In genomic region chr10:79082035-79082373, GRCh38 we compare ENCODE assay signal across 14 cellular contexts. TPM values are rescaled to one million over a fixed set of nuclear protein-coding genes. Genes with fewer than 3 reads are reported as not detected.
A peak's percentile ranks its signal among the peaks of the same experiment; 100 is the strongest.
DNase-seq lines count a peak whose midpoint lies in the region; ATAC-seq and TF ChIP-seq lines count a peak whose summit lies in the region.
"Had no signal": no experiment of that assay in that cellular context is flagged by ENCODE, and none has a peak within 500 bp of the region (broad histone marks: within the 10 kb centered on the region; RNA-seq: fewer than 3 reads in every experiment).

No MANE protein-coding gene starts in this region.

- TF ChIP-seq CTCF in endodermal cell (conservative IDR thresholded peaks at IDR 0.05) (no peak), osteoblast (IDR thresholded peaks at IDR 0.05; ENCODE audit: extremely low read depth, low read depth, low read length) (no peak), upper lobe of right lung (IDR thresholded peaks at IDR 0.05) (no peak), testis (IDR thresholded peaks at IDR 0.05) (no peak)

- H3K4me1 ChIP-seq in endodermal cell (ENCODE audit: control insufficient read depth, insufficient read depth, low read length), result peaks cover 23% of the 10 kb centered on the region
- H3K4me1 ChIP-seq in osteoblast (ENCODE audit: insufficient read depth, low read length), result peaks cover 70% of the 10 kb centered on the region
- H3K4me1 ChIP-seq in upper lobe of right lung, result peaks cover 98% of the 10 kb centered on the region
- peaks cover 42% of the 10 kb centered on the region for H3K4me1 ChIP-seq in testis

- no peak overlapping the region for H3K27ac ChIP-seq in endodermal cell (ENCODE audit: low read depth, low read length)
- peak overlapping the region; percentile 95 for H3K27ac ChIP-seq in osteoblast (ENCODE audit: low read depth, low read length)
- H3K27ac ChIP-seq in upper lobe of right lung, result peak overlapping the region; percentile 77
- H3K27ac ChIP-seq in testis, result no peak overlapping the region

- peaks cover 100% of the 10 kb centered on the region for H3K79me2 ChIP-seq in osteoblast (ENCODE audit: insufficient read depth, low read length)

- H3K27me3 Mint-ChIP-seq in endodermal cell (ENCODE audit: insufficient read depth), result no peaks in the 10 kb centered on the region

- no peak for ATAC-seq in Right ventricle myocardium inferior
- ATAC-seq in upper lobe of right lung, result no peak
- no peak for ATAC-seq in HG03378 (IDR thresholded peaks at IDR 0.05; ENCODE audit: unreplicated experiment)

- no peak for TF ChIP-seq POLR2A in testis (IDR thresholded peaks at IDR 0.05)

- no peak overlapping the region for H3K9ac ChIP-seq in endodermal cell (ENCODE audit: extremely low read depth, low read length, poor library complexity, severe bottlenecking)

- 90 to 95% methylated on average over 6 of the region's 6 CpGs for WGBS in endodermal cell (ENCODE audit: insufficient coverage in 1 of 2, insufficient read length in 1 of 2), 2 experiments
- 87 to 94% methylated on average over 6 of the region's 6 CpGs for WGBS in testis, 2 donors

- no peak overlapping the region for H2AFZ ChIP-seq in osteoblast (ENCODE audit: low read length)

- no peaks in the 10 kb centered on the region for H3K36me3 Mint-ChIP-seq in endodermal cell (ENCODE audit: low read depth)

- H3K4me2 ChIP-seq in osteoblast (ENCODE audit: insufficient read depth, low read length), result peak overlapping the region; percentile 61

- H3K9me3 Mint-ChIP-seq in endodermal cell, result no peaks in the 10 kb centered on the region

- peak; percentile 69 for DNase-seq in Right ventricle myocardium inferior (ENCODE audit: missing footprints)
- DNase-seq in cardiac septum (ENCODE audit: low spot score), result no peak
- DNase-seq in endodermal cell, result no peak
- no peak for DNase-seq in osteoblast (ENCODE audit: insufficient read length, low spot score, missing footprints)
- DNase-seq in upper lobe of right lung, result no peak
- no peak for DNase-seq in testis
- DNase-seq in NCI-H1048 (lab: John Stamatoyannopoulos, UW), result no peak
- DNase-seq: amygdala, cortex of kidney, NCI-H2081, NCI-H526 treated with DMSO at 0.1 percent for 48 hours, OCI-M1, posterior cingulate gyrus had no signal

- intact Hi-C loops in Right ventricle myocardium inferior (cut with DNase I), result no loop called here
- intact Hi-C loops in cardiac septum (cut with DNase I), result no loop called here
- intact Hi-C loops in upper lobe of right lung (cut with DNase I), result no loop called here
- intact Hi-C loops in testis (cut with DNase I; ENCODE audit: low total_unique reads), result no loop called here

- no peaks in the 10 kb centered on the region for H3K9me3 ChIP-seq in endodermal cell (ENCODE audit: control insufficient read depth, low read length)
- H3K9me3 ChIP-seq in osteoblast (ENCODE audit: low read depth, low read length), result no peaks in the 10 kb centered on the region
- no peaks in the 10 kb centered on the region for H3K9me3 ChIP-seq in upper lobe of right lung
- no peaks in the 10 kb centered on the region for H3K9me3 ChIP-seq in testis

- H3K27ac Mint-ChIP-seq in endodermal cell, result peak overlapping the region; percentile 58

- peaks cover 67% of the 10 kb centered on the region for H3K4me1 Mint-ChIP-seq in endodermal cell

- H3K36me3 ChIP-seq in endodermal cell (ENCODE audit: control insufficient read depth, insufficient read depth, low read length), result no peaks in the 10 kb centered on the region
- peaks cover 4% of the 10 kb centered on the region for H3K36me3 ChIP-seq in osteoblast (ENCODE audit: insufficient read depth, low read length)
- H3K36me3 ChIP-seq in upper lobe of right lung, result no peaks in the 10 kb centered on the region
- H3K36me3 ChIP-seq in testis (ENCODE audit: low read depth, missing control alignments), result no peaks in the 10 kb centered on the region

- no peak overlapping the region for H3K4me3 ChIP-seq in endodermal cell (ENCODE audit: low read length)
- H3K4me3 ChIP-seq in osteoblast (ENCODE audit: insufficient read depth, low read length), result no peak overlapping the region
- no peak overlapping the region for H3K4me3 ChIP-seq in upper lobe of right lung
- no peak overlapping the region for H3K4me3 ChIP-seq in testis

- H3K4me3 Mint-ChIP-seq in endodermal cell, result no peak overlapping the region

- H3K27me3 ChIP-seq in endodermal cell (ENCODE audit: control insufficient read depth, insufficient read depth, low read length, poor library complexity, severe bottlenecking) (no peaks in the 10 kb centered on the region), osteoblast (ENCODE audit: insufficient read depth, low read length) (no peaks in the 10 kb centered on the region), upper lobe of right lung (no peaks in the 10 kb centered on the region), testis (no peaks in the 10 kb centered on the region)

- H4K20me1 ChIP-seq in osteoblast (ENCODE audit: insufficient read depth, low read length), result peaks cover 82% of the 10 kb centered on the region

RNA-seq across cellular contexts. Expression of gene ZMIZ1, which starts 13.2 kb away (rescaled TPM):
- total RNA-seq in Right ventricle myocardium inferior, result 48.8 TPM
- total RNA-seq in cardiac septum, result 40.7 TPM
- total RNA-seq in endodermal cell, result 10 to 100 TPM; 65.3 to 67.5 TPM
- polyA plus RNA-seq in endodermal cell (2013, experiment 1 of 2), result 77.5 TPM
- 68.6 TPM for polyA plus RNA-seq in endodermal cell (2013, experiment 2 of 2)
- total RNA-seq in osteoblast, result 40.9 and 50.4 TPM in 2 replicates
- 84.7 TPM for total RNA-seq in upper lobe of right lung
- 10 to 100 TPM; 18.8 to 22.0 TPM for total RNA-seq in testis
- polyA plus RNA-seq in testis (ENCODE audit: insufficient read depth, low read depth, low replicate concordance), result 15.2 TPM

Comparison
In these comparisons a context has a peak if more than half of its experiments do, and no peak if none do; other contexts are left out.
1. H3K27ac ChIP-seq: peak in osteoblast (single experiment) and upper lobe of right lung (single experiment); none in endodermal cell (single experiment) and testis (0 of 2).